ENCODE assay signal across 15 cellular contexts in genomic region chr17:57971572-57971971, GRCh38. TPM values are rescaled to one million over a fixed set of nuclear protein-coding genes. Genes with fewer than 3 reads are reported as not detected.
DNase-seq lines count a peak whose midpoint lies in the region; TF ChIP-seq lines count a peak whose summit lies in the region.
"Had no signal": no experiment of that assay in that cellular context is flagged by ENCODE, and none has a peak within 500 bp of the region (broad histone marks: within the 10 kb centered on the region; RNA-seq: fewer than 3 reads in every experiment).

No MANE protein-coding gene starts in this region.

- H3K27me3 Mint-ChIP-seq in MCF 10A (ENCODE audit: insufficient read depth, unreplicated experiment), result no peaks in the 10 kb centered on the region

- H3K79me2 ChIP-seq in mammary epithelial cell (ENCODE audit: insufficient read depth, low read length), result no peaks in the 10 kb centered on the region

- DNase-seq in MCF 10A (ENCODE audit: unreplicated experiment), result no peak
- no peak for DNase-seq in breast epithelium (ENCODE audit: low spot score in 2 of 2)
- no peak for DNase-seq in mammary epithelial cell
- DNase-seq in lower leg skin (ENCODE audit: low spot score in 2 of 2), result peak; percentile 13 to 49
- DNase-seq in kidney glomerular epithelial cell (lab: John Stamatoyannopoulos, UW), result no peak
- no peak for DNase-seq in NAMALWA (ENCODE audit: low spot score)
- DNase-seq in effector CD4-positive, alpha-beta T cell, result no peak
- DNase-seq: C1 segment of cervical spinal cord, H9, Karpas-422, NCI-H1436, NCI-H2227 treated with DMSO at 0.1 percent for 48 hours, NCI-H526 treated with DMSO at 0.1 percent for 48 hours had no signal

- POLR2A ChIA-PET in MCF 10A (lab: Yijun Ruan, JAX), result interaction anchor here (1.2 to 1.6 kb wide), 2 partner anchors 10 to 64 kb away, joined by 3 to 4 read pairs; no protein-coding TSS in a partner anchor

- no TSS peak for BruUV-seq in MCF 10A (replicated peaks; lab: Mats Ljungman, UMichigan)
- BruUV-seq in mammary epithelial cell (replicated peaks; lab: Mats Ljungman, UMichigan), result TSS peak; percentile 9

- CTCF ChIA-PET in MCF 10A (lab: Yijun Ruan, JAX) (interaction anchor here (0.6 to 0.7 kb wide), 2 partner anchors 24 to 118 kb away, joined by 3 to 4 read pairs; no protein-coding TSS in a partner anchor), mammary epithelial cell (lab: Charles Lee; ENCODE audit: low non-redundant PET) (interaction anchor here (0.6 kb wide), 1 partner anchor 25 kb away, joined by 5 read pairs; no protein-coding TSS in a partner anchor)

- H3K27me3 ChIP-seq in breast epithelium, result no peaks in the 10 kb centered on the region
- H3K27me3 ChIP-seq in mammary epithelial cell (ENCODE audit: insufficient read depth, low read length), result no peaks in the 10 kb centered on the region
- no peaks in the 10 kb centered on the region for H3K27me3 ChIP-seq in thymus (ENCODE audit: control insufficient read depth, insufficient read depth)

- TF ChIP-seq CTCF in MCF 10A (IDR thresholded peaks at IDR 0.05; ENCODE audit: unreplicated experiment), result no peak
- TF ChIP-seq CTCF in breast epithelium (IDR thresholded peaks at IDR 0.05), result no peak
- TF ChIP-seq CTCF in mammary epithelial cell (conservative IDR thresholded peaks at IDR 0.05 in 1 of 2, IDR thresholded peaks at IDR 0.05 in 1 of 2; ENCODE audit: extremely low read depth in 1 of 2, insufficient read depth in 1 of 2, low read depth in 1 of 2, low read length in 2 of 2), result no peak
- no peak for TF ChIP-seq CTCF in lower leg skin (IDR thresholded peaks at IDR 0.05)

- peaks cover 38% of the 10 kb centered on the region for H3K36me3 Mint-ChIP-seq in MCF 10A (ENCODE audit: insufficient read depth, unreplicated experiment)

- 61% methylated on average over 10 of the region's 10 CpGs for WGBS in mammary epithelial cell (ENCODE audit: low coverage, missing lambda C conversion rate)
- WGBS in lower leg skin, 2 donors, result 53 to 55% methylated on average over 10 of the region's 10 CpGs
- 89% methylated on average over 10 of the region's 10 CpGs for WGBS in thymus

- H3K9me3 Mint-ChIP-seq in MCF 10A (ENCODE audit: unreplicated experiment), result no peaks in the 10 kb centered on the region
- H3K9me3 Mint-ChIP-seq: H9 had no signal

- no peaks in the 10 kb centered on the region for H4K20me1 ChIP-seq in mammary epithelial cell (ENCODE audit: insufficient read depth, low read length)

- H3K4me3 ChIP-seq in breast epithelium (no peak overlapping the region), mammary epithelial cell (replicated peaks in 1 of 3; ENCODE audit: insufficient read depth in 1 of 3, low read depth in 2 of 3, low read length in 3 of 3) (no peak overlapping the region), lower leg skin (ENCODE audit: low read depth, poor library complexity, severe bottlenecking) (no peak overlapping the region), thymus (ENCODE audit: low read length) (no peak overlapping the region)

- dilution Hi-C loops in mammary epithelial cell (cut with HindIII; ENCODE audit: low sequenced_read_pairs), result no loop called here

- H3K9ac ChIP-seq in mammary epithelial cell (ENCODE audit: insufficient read depth, low read length), result no peak overlapping the region

- intact Hi-C loops in MCF 10A (cut with micrococcal nuclease), result no loop called here
- intact Hi-C loops in breast epithelium (cut with DNase I; ENCODE audit: low total_unique reads), result no loop called here
- intact Hi-C loops in mammary epithelial cell (cut with micrococcal nuclease), result no loop called here
- intact Hi-C loops in lower leg skin (cut with DNase I; ENCODE audit: low total_unique reads), result no loop called here

- TF ChIP-seq POLR2A in breast epithelium (IDR thresholded peaks at IDR 0.05) (no peak), lower leg skin (IDR thresholded peaks at IDR 0.05) (no peak)

- no peak overlapping the region for H2AFZ ChIP-seq in mammary epithelial cell (ENCODE audit: low read depth, low read length)

- H3K36me3 ChIP-seq in breast epithelium (no peaks in the 10 kb centered on the region), mammary epithelial cell (ENCODE audit: insufficient read depth, low read length) (peaks cover 13% of the 10 kb centered on the region), thymus (ENCODE audit: control insufficient read depth, insufficient read depth) (peaks cover 30% of the 10 kb centered on the region)

- H3K4me2 ChIP-seq in mammary epithelial cell (ENCODE audit: insufficient read depth, low read depth, low read length), result no peak overlapping the region

- H3K4me3 Mint-ChIP-seq in MCF 10A (ENCODE audit: unreplicated experiment), result no peak overlapping the region
- H3K4me3 Mint-ChIP-seq: H9 had no signal

- H3K4me1 Mint-ChIP-seq in MCF 10A (ENCODE audit: insufficient read depth, unreplicated experiment), result peaks cover 7% of the 10 kb centered on the region

- in situ Hi-C loops in mammary epithelial cell (cut with MboI; ENCODE audit: low sequenced_read_pairs in 2 of 2), result no loop called here

- H3K4me1 ChIP-seq in breast epithelium (peaks cover 0 to 4% of the 10 kb centered on the region in 2 donors), mammary epithelial cell (ENCODE audit: insufficient read depth, low read length) (no peaks in the 10 kb centered on the region), thymus (ENCODE audit: control insufficient read depth, insufficient read depth, low read length) (no peaks in the 10 kb centered on the region)

- H3K9me3 ChIP-seq in breast epithelium (no peaks in the 10 kb centered on the region), mammary epithelial cell (replicated peaks; ENCODE audit: insufficient read depth, low read length) (no peaks in the 10 kb centered on the region), thymus (ENCODE audit: control insufficient read depth) (no peaks in the 10 kb centered on the region)

- no peak overlapping the region for H3K27ac ChIP-seq in breast epithelium
- H3K27ac ChIP-seq in mammary epithelial cell (ENCODE audit: insufficient read depth, low read depth, low read length), result no peak overlapping the region
- H3K27ac ChIP-seq in thymus (ENCODE audit: low read depth), result peak overlapping the region; percentile 31
- H3K27ac ChIP-seq: RWPE1 had no signal

- peak overlapping the region; percentile 60 for H3K27ac Mint-ChIP-seq in MCF 10A (ENCODE audit: low read depth, unreplicated experiment)

RNA-seq across cellular contexts. Expression of gene CUEDC1, which starts 16.4 kb away (rescaled TPM):
- 15.6 and 21.5 TPM in 2 replicates for total RNA-seq in MCF 10A (2022)
- total RNA-seq in breast epithelium, result 10 to 100 TPM; 13.0 to 18.0 (median 14.5) TPM
- 10 to 100 TPM in 1 of 2 donors, 1 to 10 TPM in 1; 1.8 to 14.4 TPM for total RNA-seq in mammary epithelial cell
- polyA plus RNA-seq in mammary epithelial cell, result 9.2 TPM
- 22.4 TPM for polyA minus RNA-seq in mammary epithelial cell
- total RNA-seq in lower leg skin, result 10 to 100 TPM in 3 of 4 donors, 1 to 10 TPM in 1; 7.5 to 14.3 (median 12.7) TPM
- polyA plus RNA-seq in thymus, result 19.3 TPM

RNA-seq across cellular contexts. Expression of gene VEZF1, which starts 16.5 kb away (rescaled TPM):
- total RNA-seq in MCF 10A (2022) (66.8 and 69.1 TPM in 2 replicates), breast epithelium (10 to 100 TPM; 55.5 to 76.5 (median 66.9) TPM), mammary epithelial cell (10 to 100 TPM; 20.5 to 34.7 TPM), lower leg skin (10 to 100 TPM; 30.3 to 56.1 (median 46.6) TPM)
- polyA plus RNA-seq in mammary epithelial cell (17.6 TPM), thymus (31.8 TPM)
- polyA minus RNA-seq in mammary epithelial cell, result 20.1 TPM

RNA-seq across cellular contexts. Expression of gene SRSF1, which starts 35.5 kb away (rescaled TPM):
- 381 and 493 TPM in 2 replicates for total RNA-seq in MCF 10A (2022)
- total RNA-seq in breast epithelium, result 100 to 1,000 TPM; 176 to 202 (median 185) TPM
- 100 to 1,000 TPM; 197 to 238 TPM for total RNA-seq in mammary epithelial cell
- polyA plus RNA-seq in mammary epithelial cell, result 137 TPM
- 258 TPM for polyA minus RNA-seq in mammary epithelial cell
- 100 to 1,000 TPM in 2 of 4 donors, 10 to 100 TPM in 2; 82.3 to 128 (median 104) TPM for total RNA-seq in lower leg skin
- polyA plus RNA-seq in thymus, result 104 TPM

Comparison
In these comparisons a context has a peak if more than half of its experiments do, and no peak if none do; other contexts are left out.
1. DNase-seq: peak in lower leg skin (2 of 2); none in MCF 10A (single experiment), breast epithelium (0 of 2), mammary epithelial cell (single experiment), kidney glomerular epithelial cell (single experiment), NAMALWA (single experiment) and effector CD4-positive, alpha-beta T cell (single experiment).